Comparison of ENCODE assay signal across 8 cellular contexts in genomic region chr17:38735161-38735997, GRCh38. TPM values are rescaled to one million over a fixed set of nuclear protein-coding genes. Genes with fewer than 3 reads are reported as not detected.
A peak's percentile ranks its signal among the peaks of the same experiment; 100 is the strongest.
DNase-seq lines count a peak whose midpoint lies in the region; ATAC-seq and TF ChIP-seq lines count a peak whose summit lies in the region.

No MANE protein-coding gene starts in this region.

- H3K27ac Mint-ChIP-seq in mesothelial cell of epicardium = peak overlapping the region; percentile 39

- H3K27me3 Mint-ChIP-seq in mesothelial cell of epicardium (ENCODE audit: low read depth) = no peaks in the 10 kb centered on the region

- peak; percentile 91 for TF ChIP-seq CTCF in mesothelial cell of epicardium (IDR thresholded peaks at IDR 0.05; ENCODE audit: unreplicated experiment)

- H3K4me3 Mint-ChIP-seq in mesothelial cell of epicardium = no peak overlapping the region

- H3K36me3 Mint-ChIP-seq in mesothelial cell of epicardium = peaks cover 9% of the 10 kb centered on the region

- ATAC-seq in GM19452 (IDR thresholded peaks at IDR 0.05; ENCODE audit: unreplicated experiment) (no peak), GM18868 (IDR thresholded peaks at IDR 0.05; ENCODE audit: unreplicated experiment) (no peak)

- peak; percentile 62 for DNase-seq in ELR (ENCODE audit: low read depth)
- DNase-seq in NAMALWA (ENCODE audit: low spot score) = peak; percentile 66
- DNase-seq in activated CD4-positive, alpha-beta T cell treated with anti-CD3 and anti-CD28 coated beads, Interleukin-2, amount 50 U/mL, for 4 hours = peak; percentile 70 to 71
- peak; percentile 60 for DNase-seq in dermis blood vessel endothelial cell
- DNase-seq in mesothelial cell of epicardium (ENCODE audit: low spot score in 2 of 2, unreplicated experiment in 2 of 2) = peak; percentile 78 to 83
- DNase-seq in stimulated activated CD8-positive, alpha-beta memory T cell treated with anti-CD3 and anti-CD28 coated beads, Interleukin-7, amount 100 ng/mL, for 4 hours (ENCODE audit: low read depth in 2 of 2) = peak; percentile 62 to 68

- peaks cover 9% of the 10 kb centered on the region for H3K4me1 Mint-ChIP-seq in mesothelial cell of epicardium

- no peaks in the 10 kb centered on the region for H3K9me3 Mint-ChIP-seq in mesothelial cell of epicardium

RNA-seq across cellular contexts. Expression of gene CISD3, which starts 5.2 kb away (rescaled TPM):
- 1.7 and 3.4 TPM in 2 replicates for total RNA-seq in dermis blood vessel endothelial cell
- 4.6 to 5.6 TPM (median 5.1 TPM) in 3 replicates for total RNA-seq in mesothelial cell of epicardium

RNA-seq across cellular contexts. Expression of gene PCGF2, which starts 12.8 kb away (rescaled TPM):
- total RNA-seq in dermis blood vessel endothelial cell = 2.4 and 7.8 TPM in 2 replicates
- total RNA-seq in mesothelial cell of epicardium = 83.3 to 95.8 TPM (median 91.9 TPM) in 3 replicates

RNA-seq across cellular contexts. Expression of gene PSMB3, which starts 17.2 kb away (rescaled TPM):
- total RNA-seq in dermis blood vessel endothelial cell (188 and 348 TPM in 2 replicates), mesothelial cell of epicardium (107 to 121 TPM (median 115 TPM) in 3 replicates)

RNA-seq across cellular contexts. Expression of gene MLLT6, which starts 30.3 kb away (rescaled TPM):
- total RNA-seq in dermis blood vessel endothelial cell (23.9 and 25.9 TPM in 2 replicates), mesothelial cell of epicardium (171 to 184 TPM (median 178 TPM) in 3 replicates)
